20 cellular contexts compared by ENCODE assay signal in genomic region chr6:28841290-28841689, GRCh38.
A peak's percentile ranks its signal among the peaks of the same experiment; 100 is the strongest.
DNase-seq lines count a peak whose midpoint lies in the region; ATAC-seq and TF ChIP-seq lines count a peak whose summit lies in the region.
"Had no signal": no experiment of that assay in that cellular context is flagged by ENCODE, and none has a peak within 500 bp of the region (broad histone marks: within the 10 kb centered on the region; RNA-seq: fewer than 3 reads in every experiment).

No MANE protein-coding gene starts in this region.

- H3K4me3 ChIP-seq in GM23338, result no peak overlapping the region
- H3K4me3 ChIP-seq in PC-9, result no peak overlapping the region
- no peak overlapping the region for H3K4me3 ChIP-seq in fibroblast of pulmonary artery (replicated peaks; ENCODE audit: low read depth, low read length)
- H3K4me3 ChIP-seq in lower leg skin (ENCODE audit: low read depth, poor library complexity, severe bottlenecking), result no peak overlapping the region
- H3K4me3 ChIP-seq: BLaER1 treated with 17β-estradiol and CSF1 and Interleukin-3, amounts not matched to agents 10 nM and 100 nM; left ventricle myocardium inferior; smooth muscle cell; thyroid gland had no signal

- H3K27me3 Mint-ChIP-seq in Calu3 (ENCODE audit: unreplicated experiment) (peaks cover 13% of the 10 kb centered on the region), GM23338 (ENCODE audit: insufficient read depth, low read depth, poor library complexity) (peaks cover 13% of the 10 kb centered on the region), nephron progenitor cell (ENCODE audit: low read depth, poor library complexity) (peaks cover 69% of the 10 kb centered on the region)

- peaks cover 9% of the 10 kb centered on the region for H3K4me1 Mint-ChIP-seq in Calu3 (ENCODE audit: low read depth, unreplicated experiment)
- no peaks in the 10 kb centered on the region for H3K4me1 Mint-ChIP-seq in GM23338
- peaks cover 16% of the 10 kb centered on the region for H3K4me1 Mint-ChIP-seq in nephron progenitor cell

- no peaks in the 10 kb centered on the region for H3K4me1 ChIP-seq in GM23338 (ENCODE audit: insufficient read depth)
- H3K4me1 ChIP-seq in PC-9 (replicated peaks; ENCODE audit: insufficient read depth), result peaks cover 13% of the 10 kb centered on the region

- intact Hi-C loops in Calu3 (cut with micrococcal nuclease; ENCODE audit: unreplicated experiment), result no loop called here
- intact Hi-C loops in PC-9 (cut with micrococcal nuclease; ENCODE audit: unreplicated experiment), result no loop called here
- intact Hi-C loops in lower leg skin (cut with DNase I; ENCODE audit: low total_unique reads), result no loop called here

- H4K20me1 ChIP-seq in GM23338 (replicated peaks; ENCODE audit: insufficient read depth) (no peaks in the 10 kb centered on the region), PC-9 (ENCODE audit: insufficient read depth) (no peaks in the 10 kb centered on the region)
- H4K20me1 ChIP-seq: BLaER1 treated with 17β-estradiol and CSF1 and Interleukin-3, amounts not matched to agents 10 nM and 100 nM had no signal

- POLR2A ChIA-PET in PC-9 (lab: Charles Lee; ENCODE audit: unreplicated experiment), result no interaction called here

- no peak overlapping the region for H2AFZ ChIP-seq in GM23338
- H2AFZ ChIP-seq in PC-9, result no peak overlapping the region

- H3K4me3 Mint-ChIP-seq in Calu3 (ENCODE audit: low read depth, unreplicated experiment) (no peak overlapping the region), GM23338 (no peak overlapping the region), nephron progenitor cell (no peak overlapping the region)
- H3K4me3 Mint-ChIP-seq: activated CD8-positive, alpha-beta memory T cell treated with anti-CD3 and anti-CD28 coated beads, Interleukin-2, amount 10 ng/mL, durations not matched to agents 7 days and 5 days; effector memory CD8-positive, alpha-beta T cell had no signal

- H3K79me2 ChIP-seq in GM23338 (replicated peaks; ENCODE audit: insufficient read depth), result no peaks in the 10 kb centered on the region
- H3K79me2 ChIP-seq in PC-9 (ENCODE audit: low read depth), result no peaks in the 10 kb centered on the region

- no peak overlapping the region for H3K27ac Mint-ChIP-seq in Calu3 (ENCODE audit: unreplicated experiment)
- no peak overlapping the region for H3K27ac Mint-ChIP-seq in GM23338
- H3K27ac Mint-ChIP-seq in nephron progenitor cell, result no peak overlapping the region
- H3K27ac Mint-ChIP-seq: activated CD8-positive, alpha-beta memory T cell treated with anti-CD3 and anti-CD28 coated beads, Interleukin-2, amount 10 ng/mL, durations not matched to agents 7 days and 5 days; effector memory CD8-positive, alpha-beta T cell had no signal

- ATAC-seq in GM23338 (peak; percentile 4; the same call in 2 of the 3 replicates), GM21390 (IDR thresholded peaks at IDR 0.05; ENCODE audit: unreplicated experiment) (no peak)
- ATAC-seq: activated CD8-positive, alpha-beta memory T cell treated with anti-CD3 and anti-CD28 coated beads, Interleukin-2, amount 10 ng/mL, durations not matched to agents 7 days and 5 days; effector memory CD8-positive, alpha-beta T cell had no signal

- no peak overlapping the region for H3K27ac ChIP-seq in GM23338 (ENCODE audit: low read depth)
- H3K27ac ChIP-seq in PC-9, result no peak overlapping the region
- H3K27ac ChIP-seq: BLaER1 treated with 17β-estradiol and CSF1 and Interleukin-3, amounts not matched to agents 10 nM and 100 nM; left ventricle myocardium inferior; thyroid gland had no signal

- BruUV-seq in Calu3 (replicated peaks; lab: Mats Ljungman, UMichigan) (no TSS peak), PC-9 (replicated peaks; lab: Mats Ljungman, UMichigan) (no TSS peak)

- H3K27me3 ChIP-seq in GM23338 (ENCODE audit: insufficient read depth), result peaks cover 13% of the 10 kb centered on the region
- no peaks in the 10 kb centered on the region for H3K27me3 ChIP-seq in PC-9 (ENCODE audit: insufficient read depth, low read depth)
- H3K27me3 ChIP-seq: BLaER1 treated with 17β-estradiol and CSF1 and Interleukin-3, amounts not matched to agents 10 nM and 100 nM; thyroid gland had no signal

- no peaks in the 10 kb centered on the region for H3K9me3 ChIP-seq in PC-9 (ENCODE audit: insufficient read depth, low read depth)
- H3K9me3 ChIP-seq: BLaER1 treated with 17β-estradiol and CSF1 and Interleukin-3, amounts not matched to agents 10 nM and 100 nM; left ventricle myocardium inferior; thyroid gland had no signal

- TF ChIP-seq CTCF in Calu3 (IDR thresholded peaks at IDR 0.05; ENCODE audit: unreplicated experiment) (peak; percentile 59), GM23338 (conservative IDR thresholded peaks at IDR 0.05; ENCODE audit: low read depth in 2 of 2) (peak in 1 of 2 experiments; percentile 30; a peak in 3 of 4 replicates), PC-9 (conservative IDR thresholded peaks at IDR 0.05) (peak; percentile 35; the same call in 1 of the 2 replicates), fibroblast of pulmonary artery (IDR thresholded peaks at IDR 0.05; ENCODE audit: low read length, missing control alignments) (peak; percentile 1), lower leg skin (IDR thresholded peaks at IDR 0.05) (no peak), nephron progenitor cell (IDR thresholded peaks at IDR 0.05) (no peak)

- TF ChIP-seq POLR2A in lower leg skin (IDR thresholded peaks at IDR 0.05), result no peak

- H3K36me3 Mint-ChIP-seq in Calu3 (ENCODE audit: insufficient read depth, unreplicated experiment) (peaks cover 28% of the 10 kb centered on the region), GM23338 (ENCODE audit: low read depth) (peaks cover 2% of the 10 kb centered on the region; the same call in 1 of the 3 replicates), nephron progenitor cell (ENCODE audit: low read depth) (no peaks in the 10 kb centered on the region)

- H3K36me3 ChIP-seq in GM23338 (ENCODE audit: insufficient read depth) (no peaks in the 10 kb centered on the region), PC-9 (ENCODE audit: low read depth) (no peaks in the 10 kb centered on the region)
- H3K36me3 ChIP-seq: BLaER1 treated with 17β-estradiol and CSF1 and Interleukin-3, amounts not matched to agents 10 nM and 100 nM; left ventricle myocardium inferior; thyroid gland had no signal

- H3K4me2 ChIP-seq in GM23338, result no peak overlapping the region
- H3K4me2 ChIP-seq in PC-9, result no peak overlapping the region
- H3K4me2 ChIP-seq: BLaER1 treated with 17β-estradiol and CSF1 and Interleukin-3, amounts not matched to agents 10 nM and 100 nM; smooth muscle cell had no signal

- CTCF ChIA-PET in Calu3 (lab: Charles Lee), result interaction anchor here (0.6 to 1.7 kb wide), 5 partner anchors 17 to 1578 kb away, joined by 3 read pairs; no protein-coding TSS in a partner anchor
- CTCF ChIA-PET in PC-9 (lab: Charles Lee), result interaction anchor here (1.0 kb wide), 1 partner anchor 175 kb away, joined by 3 read pairs; no protein-coding TSS in a partner anchor

- DNase-seq in Calu3 (no peak), GM23338 (ENCODE audit: low spot score) (peak; percentile 65), PC-9 (no peak), fibroblast of pulmonary artery (ENCODE audit: low read depth) (no peak), lower leg skin (ENCODE audit: low spot score in 2 of 2) (no peak), nephron progenitor cell (no peak)
- DNase-seq: activated CD4-positive, alpha-beta T cell treated with anti-CD3 and anti-CD28 coated beads for 1 hour; activated CD8-positive, alpha-beta memory T cell treated with anti-CD3 and anti-CD28 coated beads, Interleukin-2, amount 10 ng/mL, durations not matched to agents 7 days and 5 days; activated effector memory CD4-positive, alpha-beta T cell treated with Interleukin-2 at 50 U/mL for 16 hours; effector memory CD8-positive, alpha-beta T cell; left ventricle myocardium inferior; NCI-H1930; NCI-H774; posterior cingulate gyrus; SHP77; T-helper 2 cell; thyroid gland had no signal

- H3K9me3 Mint-ChIP-seq in Calu3 (ENCODE audit: low read depth, unreplicated experiment) (no peaks in the 10 kb centered on the region), GM23338 (peaks cover 10% of the 10 kb centered on the region; the same call in 2 of the 3 replicates), nephron progenitor cell (peaks cover 3% of the 10 kb centered on the region)
- H3K9me3 Mint-ChIP-seq: effector memory CD8-positive, alpha-beta T cell had no signal

- H3F3A ChIP-seq in GM23338 (replicated peaks; ENCODE audit: low read depth), result no peaks in the 10 kb centered on the region
- H3F3A ChIP-seq in PC-9 (ENCODE audit: insufficient read depth, low read depth), result peaks cover 27% of the 10 kb centered on the region; the same call in 1 of the 2 replicates

- H3K9me2 ChIP-seq in GM23338 (ENCODE audit: insufficient read depth) (no peaks in the 10 kb centered on the region), PC-9 (ENCODE audit: insufficient read depth) (no peaks in the 10 kb centered on the region)

- WGBS in lower leg skin, 2 donors, result 65 to 69% methylated on average over 3 of the region's 3 CpGs

TF ChIP-seq in GM23338, 12 proteins besides CTCF, POLR2A, EP300 and RAD21 (continues in another document):
- no peak for TF ChIP-seq POLR2AphosphoS5 (IDR thresholded peaks at IDR 0.05; ENCODE audit: low read depth)
- no peak for TF ChIP-seq JUNB (IDR thresholded peaks at IDR 0.05; ENCODE audit: unreplicated experiment)
- TF ChIP-seq, protein P1, sequence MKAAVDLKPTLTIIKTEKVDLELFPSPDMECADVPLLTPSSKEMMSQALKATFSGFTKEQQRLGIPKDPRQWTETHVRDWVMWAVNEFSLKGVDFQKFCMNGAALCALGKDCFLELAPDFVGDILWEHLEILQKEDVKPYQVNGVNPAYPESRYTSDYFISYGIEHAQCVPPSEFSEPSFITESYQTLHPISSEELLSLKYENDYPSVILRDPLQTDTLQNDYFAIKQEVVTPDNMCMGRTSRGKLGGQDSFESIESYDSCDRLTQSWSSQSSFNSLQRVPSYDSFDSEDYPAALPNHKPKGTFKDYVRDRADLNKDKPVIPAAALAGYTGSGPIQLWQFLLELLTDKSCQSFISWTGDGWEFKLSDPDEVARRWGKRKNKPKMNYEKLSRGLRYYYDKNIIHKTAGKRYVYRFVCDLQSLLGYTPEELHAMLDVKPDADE (IDR thresholded peaks at IDR 0.05), result no peak
- no peak for TF ChIP-seq EZH2 (IDR thresholded peaks at IDR 0.05; ENCODE audit: low read depth, unreplicated experiment)
- no peak for TF ChIP-seq ZNF331 (CRISPR knock-in tag; IDR thresholded peaks at IDR 0.05; ENCODE audit: low read depth)
- TF ChIP-seq STAT1 (IDR thresholded peaks at IDR 0.05; ENCODE audit: unreplicated experiment), result no peak
- no peak for TF ChIP-seq EZH2phosphoT487 (IDR thresholded peaks at IDR 0.05; ENCODE audit: unreplicated experiment)
- TF ChIP-seq NANOG (IDR thresholded peaks at IDR 0.05; ENCODE audit: borderline replicate concordance), result no peak

Comparison
In these comparisons a context has a peak if more than half of its experiments do, and no peak if none do; other contexts are left out.
1. CTCF ChIP-seq: peak in Calu3 (single experiment), PC-9 (single experiment) and fibroblast of pulmonary artery (single experiment); none in lower leg skin (0 of 3) and nephron progenitor cell (single experiment).